Comparison of ENCODE assay signal across 8 cellular contexts in the genomic region with DNA sequence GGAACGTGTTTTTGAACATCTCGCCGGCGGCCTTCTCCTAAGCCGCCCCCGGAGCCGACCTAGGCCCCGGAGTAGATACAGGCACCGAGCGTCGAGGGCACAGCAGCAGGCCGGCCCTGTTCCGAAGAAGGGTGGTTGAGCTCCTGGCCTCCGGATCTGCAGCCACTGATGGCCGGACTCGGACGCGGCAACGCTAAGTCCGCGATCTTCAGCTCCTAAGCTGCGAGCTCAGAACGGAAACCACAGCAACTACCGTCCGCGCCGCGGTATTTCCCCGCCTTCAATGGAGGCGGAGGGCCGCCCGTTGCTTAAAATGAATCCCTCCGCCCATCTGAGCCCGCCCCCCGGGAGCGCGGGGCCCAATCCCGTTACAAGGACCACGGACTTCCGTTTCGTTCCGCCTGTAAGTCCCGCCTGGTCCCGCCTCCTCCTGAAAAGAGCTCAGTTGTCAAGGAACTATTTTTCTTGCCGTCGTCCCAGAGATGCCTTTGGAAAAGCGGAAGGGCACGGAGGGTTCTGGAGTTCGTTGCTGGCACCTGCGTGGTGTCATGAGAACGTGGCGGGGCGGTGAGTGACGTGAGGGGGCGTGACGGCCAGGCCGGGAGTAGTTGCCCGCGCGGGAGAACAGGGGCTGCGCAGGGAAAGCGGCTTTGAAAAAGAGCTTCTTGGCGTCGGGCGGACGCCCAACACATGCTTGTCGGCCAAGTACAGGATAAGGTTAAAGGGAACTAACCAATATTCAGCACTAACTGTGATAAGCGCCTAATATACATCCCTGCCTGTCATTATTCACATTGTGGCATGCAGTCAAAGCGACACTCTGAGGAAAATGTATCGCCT. TPM values are rescaled to one million over a fixed set of nuclear protein-coding genes. Genes with fewer than 3 reads are reported as not detected.
DNase-seq lines count a peak whose midpoint lies in the region; ATAC-seq and TF ChIP-seq lines count a peak whose summit lies in the region.

A gene (minus strand): TSS at position 285 of the 840 bp plus-strand sequence. CDS start 266 bp downstream, at position 19.

- BruUV-seq in PC-3 (replicated peaks; lab: Mats Ljungman, UMichigan): no TSS peak

- DNase-seq in DMS114 treated with DMSO at 0.1 percent for 48 hours (lab: John Stamatoyannopoulos, UW; ENCODE audit: unreplicated experiment) (peak; percentile 100), PC-3 (peak; percentile 97), activated T-cell treated with anti-CD3 and anti-CD28 coated beads for 48 hours (ENCODE audit: low read depth) (peak; percentile 94), epithelial cell of esophagus (ENCODE audit: low read depth) (peak; percentile 100)
- peak; percentile 81 to 92 for DNase-seq in stimulated activated CD8-positive, alpha-beta memory T cell treated with anti-CD3 and anti-CD28 coated beads, Interleukin-4, amount 100 ng/mL, for 1 hour (ENCODE audit: low read depth in 2 of 2, low spot score in 1 of 2)

- POLR2A ChIA-PET in PC-3 (lab: Charles Lee; ENCODE audit: unreplicated experiment): interaction anchor here (0.6 kb wide), 4 partner anchors 15 to 1456 kb away, joined by 3 to 7 read pairs (median 6); no protein-coding TSS in a partner anchor

- H4K20me1 ChIP-seq in PC-3 (ENCODE audit: low read length): peaks cover 37% of the 10 kb centered on the region

- H3K9me2 ChIP-seq in PC-3 (replicated peaks; ENCODE audit: low read length): no peaks in the 10 kb centered on the region

- H3K79me2 ChIP-seq in PC-3 (ENCODE audit: low read length): peaks cover 45% of the 10 kb centered on the region

- peak; percentile 37; the same call in 1 of the 2 replicates for TF ChIP-seq EP300 in Ishikawa (IDR thresholded peaks at IDR 0.05; ENCODE audit: borderline replicate concordance)

- peaks cover 26% of the 10 kb centered on the region for H3K4me1 ChIP-seq in PC-3 (ENCODE audit: insufficient read depth, low read length)
- H3K4me1 ChIP-seq in mononuclear cell (ENCODE audit: insufficient read depth, low read length): peaks cover 35% of the 10 kb centered on the region

- H3K36me3 ChIP-seq in PC-3 (ENCODE audit: low read depth, low read length): no peaks in the 10 kb centered on the region

- intact Hi-C loops in PC-3 (cut with micrococcal nuclease): loop anchor here (5.0 kb wide), 1 partner anchor 68 kb away; a partner anchor contains a TSS

- H3K9me3 ChIP-seq in PC-3 (ENCODE audit: low read length) (no peaks in the 10 kb centered on the region), mononuclear cell (ENCODE audit: low read depth, low read length) (no peaks in the 10 kb centered on the region)

- H2AFZ ChIP-seq in PC-3 (ENCODE audit: low read length): peak within 1 kb of the TSS; percentile 97

- H3K4me3 ChIP-seq in PC-3 (ENCODE audit: low read length) (peak within 1 kb of the TSS; percentile 96), epithelial cell of esophagus (ENCODE audit: low read length) (peak within 1 kb of the TSS; percentile 91), mononuclear cell (ENCODE audit: low read length) (peak within 1 kb of the TSS; percentile 87)

- no peaks in the 10 kb centered on the region for H3K27me3 ChIP-seq in PC-3 (ENCODE audit: low read length)
- no peaks in the 10 kb centered on the region for H3K27me3 ChIP-seq in mononuclear cell (ENCODE audit: insufficient read depth, low read length)

- CTCF ChIA-PET in PC-3 (lab: Charles Lee): interaction anchor here (0.6 to 0.9 kb wide), 2 partner anchors 12 to 458 kb away, joined by 3 to 7 read pairs; no protein-coding TSS in a partner anchor

- TF ChIP-seq RAD21 in Ishikawa (IDR thresholded peaks at IDR 0.05; ENCODE audit: low read depth): no peak

- peak within 1 kb of the TSS; percentile 62 for H3K27ac ChIP-seq in PC-3 (ENCODE audit: low read length)

- ATAC-seq in GM21576 (IDR thresholded peaks at IDR 0.05; ENCODE audit: unreplicated experiment) (peak; percentile 87), PC-3 (peak; percentile 82)

- H3K9ac ChIP-seq in PC-3 (ENCODE audit: low read length): peak within 1 kb of the TSS; percentile 93

- TF ChIP-seq CTCF in PC-3 (conservative IDR thresholded peaks at IDR 0.05; ENCODE audit: low read depth, low read length): no peak
- no peak for TF ChIP-seq CTCF in epithelial cell of esophagus (IDR thresholded peaks at IDR 0.05; ENCODE audit: insufficient read depth, low read depth, low read length, missing control alignments)

- H3F3A ChIP-seq in PC-3 (ENCODE audit: low read length, unreplicated experiment): no peaks in the 10 kb centered on the region

- peak within 1 kb of the TSS; percentile 97 for H3K4me2 ChIP-seq in PC-3 (ENCODE audit: low read length)

TF ChIP-seq in Ishikawa, 13 proteins besides CTCF, POLR2A, EP300 and RAD21:
- peak; percentile 33 for TF ChIP-seq EGR1 (IDR thresholded peaks at IDR 0.05)
- peak; percentile 89 for TF ChIP-seq TAF1 (IDR thresholded peaks at IDR 0.05; ENCODE audit: low read depth)
- TF ChIP-seq TEAD4 (IDR thresholded peaks at IDR 0.05): peak; percentile 69
- TF ChIP-seq, protein P1, sequence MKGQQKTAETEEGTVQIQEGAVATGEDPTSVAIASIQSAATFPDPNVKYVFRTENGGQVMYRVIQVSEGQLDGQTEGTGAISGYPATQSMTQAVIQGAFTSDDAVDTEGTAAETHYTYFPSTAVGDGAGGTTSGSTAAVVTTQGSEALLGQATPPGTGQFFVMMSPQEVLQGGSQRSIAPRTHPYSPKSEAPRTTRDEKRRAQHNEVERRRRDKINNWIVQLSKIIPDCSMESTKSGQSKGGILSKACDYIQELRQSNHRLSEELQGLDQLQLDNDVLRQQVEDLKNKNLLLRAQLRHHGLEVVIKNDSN (IDR thresholded peaks at IDR 0.05): peak; percentile 49
- no peak; the same call in none of the 2 replicates for TF ChIP-seq ZBTB7A (IDR thresholded peaks at IDR 0.05; ENCODE audit: low read depth)
- TF ChIP-seq FOXM1 (IDR thresholded peaks at IDR 0.05; ENCODE audit: borderline replicate concordance, low read depth): peak; percentile 33; the same call in 1 of the 2 replicates
- peak; percentile 71 for TF ChIP-seq YY1 (IDR thresholded peaks at IDR 0.05; ENCODE audit: low read depth)
- TF ChIP-seq, protein P2, sequence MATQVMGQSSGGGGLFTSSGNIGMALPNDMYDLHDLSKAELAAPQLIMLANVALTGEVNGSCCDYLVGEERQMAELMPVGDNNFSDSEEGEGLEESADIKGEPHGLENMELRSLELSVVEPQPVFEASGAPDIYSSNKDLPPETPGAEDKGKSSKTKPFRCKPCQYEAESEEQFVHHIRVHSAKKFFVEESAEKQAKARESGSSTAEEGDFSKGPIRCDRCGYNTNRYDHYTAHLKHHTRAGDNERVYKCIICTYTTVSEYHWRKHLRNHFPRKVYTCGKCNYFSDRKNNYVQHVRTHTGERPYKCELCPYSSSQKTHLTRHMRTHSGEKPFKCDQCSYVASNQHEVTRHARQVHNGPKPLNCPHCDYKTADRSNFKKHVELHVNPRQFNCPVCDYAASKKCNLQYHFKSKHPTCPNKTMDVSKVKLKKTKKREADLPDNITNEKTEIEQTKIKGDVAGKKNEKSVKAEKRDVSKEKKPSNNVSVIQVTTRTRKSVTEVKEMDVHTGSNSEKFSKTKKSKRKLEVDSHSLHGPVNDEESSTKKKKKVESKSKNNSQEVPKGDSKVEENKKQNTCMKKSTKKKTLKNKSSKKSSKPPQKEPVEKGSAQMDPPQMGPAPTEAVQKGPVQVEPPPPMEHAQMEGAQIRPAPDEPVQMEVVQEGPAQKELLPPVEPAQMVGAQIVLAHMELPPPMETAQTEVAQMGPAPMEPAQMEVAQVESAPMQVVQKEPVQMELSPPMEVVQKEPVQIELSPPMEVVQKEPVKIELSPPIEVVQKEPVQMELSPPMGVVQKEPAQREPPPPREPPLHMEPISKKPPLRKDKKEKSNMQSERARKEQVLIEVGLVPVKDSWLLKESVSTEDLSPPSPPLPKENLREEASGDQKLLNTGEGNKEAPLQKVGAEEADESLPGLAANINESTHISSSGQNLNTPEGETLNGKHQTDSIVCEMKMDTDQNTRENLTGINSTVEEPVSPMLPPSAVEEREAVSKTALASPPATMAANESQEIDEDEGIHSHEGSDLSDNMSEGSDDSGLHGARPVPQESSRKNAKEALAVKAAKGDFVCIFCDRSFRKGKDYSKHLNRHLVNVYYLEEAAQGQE (IDR thresholded peaks at IDR 0.05; ENCODE audit: low read depth): no peak
- peak; percentile 64 for TF ChIP-seq NFIC (IDR thresholded peaks at IDR 0.05)
- TF ChIP-seq CEBPB (IDR thresholded peaks at IDR 0.05): no peak
- peak; percentile 90 for TF ChIP-seq CREB1 (IDR thresholded peaks at IDR 0.05; ENCODE audit: low read depth)
- TF ChIP-seq, protein P3, sequence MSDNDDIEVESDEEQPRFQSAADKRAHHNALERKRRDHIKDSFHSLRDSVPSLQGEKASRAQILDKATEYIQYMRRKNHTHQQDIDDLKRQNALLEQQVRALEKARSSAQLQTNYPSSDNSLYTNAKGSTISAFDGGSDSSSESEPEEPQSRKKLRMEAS (IDR thresholded peaks at IDR 0.05): peak; percentile 98
- TF ChIP-seq TCF12 (IDR thresholded peaks at IDR 0.05; ENCODE audit: low read depth): peak; percentile 56

RNA-seq across cellular contexts. Expression of the gene that starts here (rescaled TPM):
- 43.3 and 58.3 TPM in 2 replicates for total RNA-seq in PC-3 (2014; rRNA removed)
- 70.0 TPM for total RNA-seq in mononuclear cell

Comparison
In these comparisons a context has a peak if more than half of its experiments do, and no peak if none do; other contexts are left out.
1. Peak in every context shown above with its lines: DNase-seq, ATAC-seq, H3K4me3 ChIP-seq and H3K27ac ChIP-seq.